24 cellular contexts compared by ENCODE assay signal in the genomic region with DNA sequence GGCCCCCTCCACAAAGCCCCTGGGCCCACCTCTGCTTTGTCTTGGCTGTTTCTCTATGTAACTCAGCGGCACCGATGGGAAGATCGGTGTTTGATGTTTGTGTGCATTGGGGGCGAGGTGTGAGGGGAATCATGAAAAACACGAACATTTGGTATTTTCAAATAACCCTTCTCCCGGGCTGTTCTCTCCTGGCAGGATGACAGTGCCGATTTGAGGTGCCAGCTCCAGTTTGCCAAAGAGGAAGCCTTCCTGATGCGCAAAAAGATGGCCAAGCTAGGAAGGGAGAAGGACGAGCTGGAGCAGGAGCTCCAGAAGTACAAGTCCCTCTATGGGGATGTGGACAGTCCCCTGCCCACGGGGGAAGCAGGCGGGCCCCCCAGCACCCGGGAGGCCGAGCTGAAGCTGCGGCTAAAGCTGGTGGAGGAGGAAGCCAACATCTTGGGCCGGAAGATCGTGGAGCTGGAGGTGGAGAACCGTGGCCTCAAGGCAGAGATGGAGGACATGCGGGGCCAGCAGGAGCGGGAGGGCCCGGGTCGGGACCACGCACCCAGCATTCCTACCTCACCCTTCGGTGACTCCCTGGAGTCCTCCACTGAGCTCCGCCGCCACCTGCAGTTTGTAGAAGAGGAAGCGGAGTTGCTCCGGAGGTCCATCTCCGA.
DNase-seq lines count a peak whose midpoint lies in the region; ATAC-seq and TF ChIP-seq lines count a peak whose summit lies in the region.
"Had no signal": no experiment of that assay in that cellular context is flagged by ENCODE, and none has a peak within 500 bp of the region (broad histone marks: within the 10 kb centered on the region; RNA-seq: fewer than 3 reads in every experiment).

No MANE protein-coding gene starts in this region.

- no peak for TF ChIP-seq EP300 in SK-N-SH (IDR thresholded peaks at IDR 0.05; ENCODE audit: borderline replicate concordance in 1 of 2, low read depth in 1 of 2, low read length in 1 of 2)

- no peak overlapping the region for H3K4me3 ChIP-seq in SK-N-SH (ENCODE audit: low read depth in 2 of 2, low read length in 1 of 2)
- H3K4me3 ChIP-seq in WERI-Rb-1 (ENCODE audit: low read depth, low read length) = no peak overlapping the region
- no peak overlapping the region for H3K4me3 ChIP-seq in CD8-positive, alpha-beta memory T cell (ENCODE audit: low read length)
- H3K4me3 ChIP-seq: GM23248, SJSA1 had no signal

- no peaks in the 10 kb centered on the region for H3K79me2 ChIP-seq in SK-N-SH (ENCODE audit: insufficient read depth)

- no peaks in the 10 kb centered on the region for H3K9me3 Mint-ChIP-seq in CD8-positive, alpha-beta memory T cell

- peaks cover 0 to 16% of the 10 kb centered on the region in 2 experiments; a peak in 1 of 4 replicates for H3K4me1 ChIP-seq in SK-N-SH (ENCODE audit: control insufficient read depth in 1 of 2, insufficient read depth in 2 of 2, low read depth in 1 of 2, low read length in 1 of 2)
- H3K4me1 ChIP-seq in CD8-positive, alpha-beta memory T cell (ENCODE audit: insufficient read depth, low read length) = no peaks in the 10 kb centered on the region
- H3K4me1 ChIP-seq: SJSA1 had no signal

- no peaks in the 10 kb centered on the region for H4K20me1 ChIP-seq in SK-N-SH (ENCODE audit: insufficient read depth)

- CTCF ChIA-PET in SK-N-SH (lab: Yijun Ruan, JAX) = interaction anchor here (0.8 to 1.0 kb wide), 2 partner anchors 129 to 199 kb away, joined by 3 read pairs; no protein-coding TSS in a partner anchor
- CTCF ChIA-PET in CD8-positive, alpha-beta memory T cell (lab: Charles Lee) = no interaction called here

- H3K36me3 Mint-ChIP-seq in CD8-positive, alpha-beta memory T cell = no peaks in the 10 kb centered on the region

- TF ChIP-seq CTCF in SK-N-SH (IDR thresholded peaks at IDR 0.05) = no peak
- peak; percentile 29; the same call in 1 of the 2 replicates for TF ChIP-seq CTCF in WERI-Rb-1 (IDR thresholded peaks at IDR 0.05; ENCODE audit: low read depth, low read length)

- WGBS in SK-N-SH (ENCODE audit: low lambda C conversion rate) = 97% methylated on average over 17 of the region's 28 CpGs

- no peaks in the 10 kb centered on the region for H3K9me2 ChIP-seq in SK-N-SH

- H3K9ac ChIP-seq in SK-N-SH = no peak overlapping the region
- H3K9ac ChIP-seq: GM23248, KMS-11 had no signal

- TF ChIP-seq RAD21 in SK-N-SH (IDR thresholded peaks at IDR 0.05; ENCODE audit: low read length) = 0 out of 2 replicates have a peak, but pooled peaks have one; percentile 5

- H3K27ac Mint-ChIP-seq in CD8-positive, alpha-beta memory T cell = no peak overlapping the region

- H3K9me3 ChIP-seq in SK-N-SH (no peaks in the 10 kb centered on the region), WERI-Rb-1 (ENCODE audit: severe bottlenecking) (no peaks in the 10 kb centered on the region)
- no peaks in the 10 kb centered on the region for H3K9me3 ChIP-seq in CD8-positive, alpha-beta memory T cell (ENCODE audit: low read length)
- H3K9me3 ChIP-seq: SJSA1 had no signal

- H3K4me1 Mint-ChIP-seq in CD8-positive, alpha-beta memory T cell = peaks cover 0 to 4% (median 3%) of the 10 kb centered on the region in 3 donors

- ATAC-seq in SK-N-SH treated with all-trans-retinoic acid at 6 μM for 48 hours (no peak), GM21367 (IDR thresholded peaks at IDR 0.05; ENCODE audit: unreplicated experiment) (no peak)

- no peak overlapping the region for H2AFZ ChIP-seq in SK-N-SH (ENCODE audit: low read depth)
- H2AFZ ChIP-seq: GM23248 had no signal

- H3K27me3 ChIP-seq in SK-N-SH (ENCODE audit: insufficient read depth) = no peaks in the 10 kb centered on the region
- H3K27me3 ChIP-seq in WERI-Rb-1 (ENCODE audit: insufficient read depth, low read depth, severe bottlenecking) = no peaks in the 10 kb centered on the region
- H3K27me3 ChIP-seq in CD8-positive, alpha-beta memory T cell (ENCODE audit: insufficient read depth, low read length, poor library complexity, severe bottlenecking) = no peaks in the 10 kb centered on the region
- H3K27me3 ChIP-seq: SJSA1 had no signal

- H3K4me2 ChIP-seq in SK-N-SH = no peak overlapping the region
- H3K4me2 ChIP-seq: KMS-11 had no signal

- no peaks in the 10 kb centered on the region for H3F3A ChIP-seq in SK-N-SH (replicated peaks; ENCODE audit: insufficient read depth)

- POLR2A ChIA-PET in SK-N-SH (lab: Yijun Ruan, JAX) = no interaction called here
- POLR2A ChIA-PET in CD8-positive, alpha-beta memory T cell (lab: Charles Lee) = no interaction called here

- H3K27ac ChIP-seq in SK-N-SH (ENCODE audit: low read depth in 2 of 2, low read length in 1 of 2) (no peak overlapping the region), WERI-Rb-1 (no peak overlapping the region)
- no peak overlapping the region for H3K27ac ChIP-seq in CD8-positive, alpha-beta memory T cell (ENCODE audit: low read depth, low read length)
- H3K27ac ChIP-seq: 22Rv1, C4-2B, GM23248, KMS-11, SJSA1 had no signal

- H3K36me3 ChIP-seq in SK-N-SH (replicated peaks in 1 of 2; ENCODE audit: control insufficient read depth in 1 of 2, insufficient read depth in 2 of 2, low read length in 1 of 2) (peaks cover 19 to 71% of the 10 kb centered on the region in 2 experiments), WERI-Rb-1 (peaks cover 5% of the 10 kb centered on the region)
- H3K36me3 ChIP-seq in CD8-positive, alpha-beta memory T cell (ENCODE audit: insufficient read depth, low read length) = no peaks in the 10 kb centered on the region

- peaks cover 13 to 15% of the 10 kb centered on the region in 2 donors for H3K27me3 Mint-ChIP-seq in CD8-positive, alpha-beta memory T cell

- no peak overlapping the region for H3K4me3 Mint-ChIP-seq in CD8-positive, alpha-beta memory T cell

- DNase-seq in SK-N-SH = no peak
- DNase-seq in WERI-Rb-1 = no peak
- peak; percentile 55 for DNase-seq in middle frontal gyrus (ENCODE audit: extremely low spot score, low spot score)
- no peak for DNase-seq in CD8-positive, alpha-beta memory T cell
- no peak for DNase-seq in stimulated activated CD4-positive, alpha-beta T cell treated with anti-CD3 and anti-CD28 coated beads, Interleukin-15, amount 100 ng/mL, for 24 hours
- DNase-seq in Kasumi-1 (lab: John Stamatoyannopoulos, UW) = no peak
- DNase-seq: ACHN, DMS79, GM23248, HCEC 1CT, IMR-90, NCI-H1105, NCI-H146, NCI-H2081, NCI-H2171, NCI-H345, NCI-H526, OCI-M1 had no signal

TF ChIP-seq in SK-N-SH, 30 proteins besides CTCF, POLR2A, EP300 and RAD21:
- TF ChIP-seq ELF1 (IDR thresholded peaks at IDR 0.05) = no peak
- TF ChIP-seq, protein P1, sequence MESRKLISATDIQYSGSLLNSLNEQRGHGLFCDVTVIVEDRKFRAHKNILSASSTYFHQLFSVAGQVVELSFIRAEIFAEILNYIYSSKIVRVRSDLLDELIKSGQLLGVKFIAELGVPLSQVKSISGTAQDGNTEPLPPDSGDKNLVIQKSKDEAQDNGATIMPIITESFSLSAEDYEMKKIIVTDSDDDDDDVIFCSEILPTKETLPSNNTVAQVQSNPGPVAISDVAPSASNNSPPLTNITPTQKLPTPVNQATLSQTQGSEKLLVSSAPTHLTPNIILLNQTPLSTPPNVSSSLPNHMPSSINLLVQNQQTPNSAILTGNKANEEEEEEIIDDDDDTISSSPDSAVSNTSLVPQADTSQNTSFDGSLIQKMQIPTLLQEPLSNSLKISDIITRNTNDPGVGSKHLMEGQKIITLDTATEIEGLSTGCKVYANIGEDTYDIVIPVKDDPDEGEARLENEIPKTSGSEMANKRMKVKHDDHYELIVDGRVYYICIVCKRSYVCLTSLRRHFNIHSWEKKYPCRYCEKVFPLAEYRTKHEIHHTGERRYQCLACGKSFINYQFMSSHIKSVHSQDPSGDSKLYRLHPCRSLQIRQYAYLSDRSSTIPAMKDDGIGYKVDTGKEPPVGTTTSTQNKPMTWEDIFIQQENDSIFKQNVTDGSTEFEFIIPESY (IDR thresholded peaks at IDR 0.05; ENCODE audit: borderline replicate concordance, low read depth) = no peak
- no peak for TF ChIP-seq RFX5 (IDR thresholded peaks at IDR 0.05; ENCODE audit: low read length)
- no peak for TF ChIP-seq EZH2phosphoT487 (IDR thresholded peaks at IDR 0.05; ENCODE audit: borderline replicate concordance, low read depth)
TF ChIP-seq in SK-N-SH: peak in this region for 0.

TF ChIP-seq in SK-N-SH treated with all-trans-retinoic acid at 6 μM for 48 hours, 23 proteins besides CTCF, POLR2A, EP300 and RAD21:
- TF ChIP-seq ZFP30 (CRISPR knock-in tag; IDR thresholded peaks at IDR 0.05) (no peak), TCF4 (CRISPR knock-in tag; IDR thresholded peaks at IDR 0.05; ENCODE audit: borderline replicate concordance) (no peak), ZNF8 (CRISPR knock-in tag; IDR thresholded peaks at IDR 0.05) (no peak)
